In the genomic region with DNA sequence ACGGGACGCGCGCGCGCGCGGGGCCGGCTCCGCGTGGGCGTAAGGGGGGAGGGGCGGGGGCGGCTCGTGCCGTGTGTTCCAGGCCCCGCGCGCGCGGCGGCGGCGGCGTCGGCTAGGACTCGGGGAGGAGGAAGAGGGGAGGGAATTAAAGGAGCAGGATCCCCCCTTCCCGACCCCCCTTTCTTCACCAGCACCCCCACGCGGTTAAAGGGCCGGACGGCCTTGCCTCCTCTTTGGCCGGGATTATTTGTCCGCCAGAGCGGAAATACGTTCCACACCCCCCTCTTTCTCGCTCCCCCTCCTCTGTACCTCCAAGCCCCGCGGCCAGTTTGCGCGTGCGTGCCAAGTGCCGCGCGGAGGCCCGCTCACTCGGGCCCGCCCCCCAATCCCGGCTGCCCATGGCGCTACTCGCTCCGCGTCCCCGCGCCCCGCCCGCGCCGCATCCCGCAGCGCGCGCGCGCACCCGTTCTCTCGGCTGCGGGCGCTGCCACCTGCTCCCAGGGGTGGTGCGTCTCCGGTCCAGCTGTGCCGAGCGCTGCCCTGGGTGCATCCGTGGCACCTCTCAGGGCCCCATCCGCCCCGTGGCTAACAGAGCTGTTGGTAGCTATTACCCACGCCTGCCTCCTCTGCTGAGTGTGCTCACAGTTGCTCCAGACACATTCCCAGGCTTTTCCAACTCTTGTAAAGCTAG, we compare ENCODE assay signal across 8 cellular contexts. TPM values are rescaled to one million over a fixed set of nuclear protein-coding genes. Genes with fewer than 3 reads are reported as not detected.
A peak's percentile ranks its signal among the peaks of the same experiment; 100 is the strongest.
DNase-seq lines count a peak whose midpoint lies in the region; FAIRE-seq and TF ChIP-seq lines count a peak whose summit lies in the region.

A gene with protein sequence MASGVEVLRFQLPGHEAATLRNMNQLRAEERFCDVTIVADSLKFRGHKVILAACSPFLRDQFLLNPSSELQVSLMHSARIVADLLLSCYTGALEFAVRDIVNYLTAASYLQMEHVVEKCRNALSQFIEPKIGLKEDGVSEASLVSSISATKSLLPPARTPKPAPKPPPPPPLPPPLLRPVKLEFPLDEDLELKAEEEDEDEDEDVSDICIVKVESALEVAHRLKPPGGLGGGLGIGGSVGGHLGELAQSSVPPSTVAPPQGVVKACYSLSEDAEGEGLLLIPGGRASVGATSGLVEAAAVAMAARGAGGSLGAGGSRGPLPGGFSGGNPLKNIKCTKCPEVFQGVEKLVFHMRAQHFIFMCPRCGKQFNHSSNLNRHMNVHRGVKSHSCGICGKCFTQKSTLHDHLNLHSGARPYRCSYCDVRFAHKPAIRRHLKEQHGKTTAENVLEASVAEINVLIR (minus strand): TSS at position 134 of the 691 bp plus-strand sequence. CDS start 781 bp downstream, outside the sequence.

- H3K9me3 ChIP-seq in OCI-LY3 (ENCODE audit: insufficient read depth, low read length): no peaks in the 10 kb centered on the region

- peaks cover 13 to 22% (median 18%) of the 10 kb centered on the region in 3 donors for H3K4me1 Mint-ChIP-seq in IgD-negative memory B cell

- H3K4me3 ChIP-seq in AG09309 (ENCODE audit: control insufficient read depth, low read depth, low read length): peak within 1 kb of the TSS; percentile 58
- H3K4me3 ChIP-seq in OCI-LY3 (ENCODE audit: low read length): peak within 1 kb of the TSS; percentile 87
- H3K4me3 ChIP-seq in epithelial cell of esophagus (ENCODE audit: low read length): peak within 1 kb of the TSS; percentile 54

- H3K27me3 ChIP-seq in OCI-LY3 (ENCODE audit: low read depth, low read length): peaks cover 9% of the 10 kb centered on the region; the same call in 1 of the 2 replicates

- peak within 1 kb of the TSS; percentile 60 for H3K9ac ChIP-seq in OCI-LY3 (ENCODE audit: low read length)

- peaks cover 3% of the 10 kb centered on the region for H3K27me3 Mint-ChIP-seq in IgD-negative memory B cell

- peak within 1 kb of the TSS; percentile 9; the same call in 1 of the 2 replicates for H2AFZ ChIP-seq in OCI-LY3 (ENCODE audit: low read depth, low read length)

- H3K36me3 Mint-ChIP-seq in IgD-negative memory B cell: no peaks in the 10 kb centered on the region

- FAIRE-seq in GM19239 (lab: Jason Lieb, UNC): no peak

- peaks cover 26% of the 10 kb centered on the region for H3K4me1 ChIP-seq in OCI-LY3 (ENCODE audit: low read length)

- peak within 1 kb of the TSS; percentile 39 for H3K27ac ChIP-seq in OCI-LY3 (ENCODE audit: low read length)

- no peaks in the 10 kb centered on the region for H3K36me3 ChIP-seq in OCI-LY3 (replicated peaks; ENCODE audit: low read depth, low read length)

- H3K4me3 Mint-ChIP-seq in IgD-negative memory B cell: peak within 1 kb of the TSS; percentile 77 to 96 (median 90)

- no peak for TF ChIP-seq CTCF in AG09309 (IDR thresholded peaks at IDR 0.05; ENCODE audit: control insufficient read depth, insufficient read depth, low read depth, low read length, missing control alignments)
- TF ChIP-seq CTCF in OCI-LY3 (IDR thresholded peaks at IDR 0.05; ENCODE audit: low read depth, low read length): no peak
- no peak for TF ChIP-seq CTCF in epithelial cell of esophagus (IDR thresholded peaks at IDR 0.05; ENCODE audit: insufficient read depth, low read depth, low read length, missing control alignments)

- DNase-seq in AG09309 (ENCODE audit: low read depth) (peak; percentile 88), GM19239 (ENCODE audit: insufficient read length, low spot score) (peak; percentile 85), activated T-cell treated with anti-CD3 and anti-CD28 coated beads for 4 hours (peak; percentile 70), epithelial cell of esophagus (ENCODE audit: low read depth) (peak; percentile 89), middle frontal gyrus (ENCODE audit: extremely low spot score, low spot score) (peak; percentile 95)
- DNase-seq in stimulated activated CD8-positive, alpha-beta memory T cell treated with anti-CD3 and anti-CD28 coated beads, Interleukin-15, amount 100 ng/mL, for 4 hours (ENCODE audit: low read depth in 2 of 2): peak; percentile 68 to 71

- peak within 1 kb of the TSS; percentile 43 to 92 (median 63) for H3K27ac Mint-ChIP-seq in IgD-negative memory B cell

- peak within 1 kb of the TSS; percentile 84 for H3K4me2 ChIP-seq in OCI-LY3 (ENCODE audit: low read length)

- peaks cover 3% of the 10 kb centered on the region; the same call in 1 of the 2 replicates for H4K20me1 ChIP-seq in OCI-LY3 (ENCODE audit: insufficient read depth, low read length)

- peaks cover 14% of the 10 kb centered on the region for H3K79me2 ChIP-seq in OCI-LY3 (ENCODE audit: low read length)

- no peaks in the 10 kb centered on the region for H3K9me3 Mint-ChIP-seq in IgD-negative memory B cell

RNA-seq across cellular contexts. Expression of the gene that starts here (rescaled TPM):
- polyA plus RNA-seq in IgD-negative memory B cell: not detected

Comparison
In these comparisons a context has a peak if more than half of its experiments do, and no peak if none do; other contexts are left out.
1. Peak in every context shown above with its lines: DNase-seq, H3K4me3 ChIP-seq and H3K27ac ChIP-seq.